Comparison of ENCODE assay signal across 16 cellular contexts in genomic region chr17:80965606-80966005, GRCh38. TPM values are rescaled to one million over a fixed set of nuclear protein-coding genes. Genes with fewer than 3 reads are reported as not detected.
DNase-seq lines count a peak whose midpoint lies in the region; TF ChIP-seq lines count a peak whose summit lies in the region.
"Had no signal": no experiment of that assay in that cellular context is flagged by ENCODE, and none has a peak within 500 bp of the region (broad histone marks: within the 10 kb centered on the region; RNA-seq: fewer than 3 reads in every experiment).

No MANE protein-coding gene starts in this region.

- H3K36me3 Mint-ChIP-seq in endothelial cell (ENCODE audit: low read depth, unreplicated experiment) (peaks cover 5% of the 10 kb centered on the region), neural progenitor cell (peaks cover 4% of the 10 kb centered on the region)

- DNase-seq in GM06990 (ENCODE audit: extremely low read depth, insufficient read length), result peak; percentile 8
- no peak for DNase-seq in RWPE1 (ENCODE audit: low spot score)
- DNase-seq in endothelial cell (ENCODE audit: low spot score), result no peak
- DNase-seq in neural progenitor cell (ENCODE audit: low spot score), result no peak
- DNase-seq in SK-N-SH, result no peak
- no peak for DNase-seq in kidney tubule cell (ENCODE audit: low spot score)
- DNase-seq in posterior vena cava (ENCODE audit: low spot score), result no peak
- DNase-seq in DMS79 (lab: John Stamatoyannopoulos, UW), result no peak
- DNase-seq: CD8-positive, alpha-beta memory T cell; HFFc6; NCI-H1092 treated with DMSO at 0.1 percent for 48 hours; NCI-H2081; NCI-H446 treated with DMSO at 0.1 percent for 48 hours; NCI-H69; Peyer's patch had no signal

- H3K4me2 ChIP-seq in neural progenitor cell (no peak overlapping the region), SK-N-SH (no peak overlapping the region)
- H3K4me2 ChIP-seq: BLaER1 treated with 17β-estradiol and CSF1 and Interleukin-3, amounts not matched to agents 10 nM and 100 nM had no signal

- POLR2A ChIA-PET in RWPE1 (lab: Yijun Ruan, JAX; ENCODE audit: low non-redundant PET), result no interaction called here
- POLR2A ChIA-PET in SK-N-SH (lab: Yijun Ruan, JAX), result interaction anchor here (0.5 kb wide), 2 partner anchors 667 to 1278 kb away, joined by 4 read pairs; no protein-coding TSS in a partner anchor

- no peaks in the 10 kb centered on the region for H3K4me1 Mint-ChIP-seq in endothelial cell (ENCODE audit: unreplicated experiment)
- peaks cover 22% of the 10 kb centered on the region for H3K4me1 Mint-ChIP-seq in neural progenitor cell

- H3K27ac ChIP-seq in RWPE1, result peak overlapping the region; percentile 19; the same call in 1 of the 2 replicates
- no peak overlapping the region for H3K27ac ChIP-seq in neural progenitor cell
- H3K27ac ChIP-seq in SK-N-SH (ENCODE audit: low read depth in 2 of 2, low read length in 1 of 2), result no peak overlapping the region
- H3K27ac ChIP-seq: BLaER1 treated with 17β-estradiol and CSF1 and Interleukin-3, amounts not matched to agents 10 nM and 100 nM; Peyer's patch had no signal

- H3F3A ChIP-seq in neural progenitor cell (ENCODE audit: low read depth) (no peaks in the 10 kb centered on the region), SK-N-SH (replicated peaks; ENCODE audit: insufficient read depth) (peaks cover 4% of the 10 kb centered on the region)

- CTCF ChIA-PET in RWPE1 (lab: Yijun Ruan, JAX) (no interaction called here), SK-N-SH (lab: Yijun Ruan, JAX) (interaction anchor here (1.0 to 2.7 kb wide), 4 partner anchors 21 to 539 kb away, joined by 3 to 8 read pairs (median 5); no protein-coding TSS in a partner anchor)

- peaks cover 5% of the 10 kb centered on the region for H3K36me3 ChIP-seq in GM06990 (ENCODE audit: control insufficient read depth, insufficient read depth, low read length)
- H3K36me3 ChIP-seq in neural progenitor cell, result no peaks in the 10 kb centered on the region
- H3K36me3 ChIP-seq in SK-N-SH (replicated peaks in 1 of 2; ENCODE audit: control insufficient read depth in 1 of 2, insufficient read depth in 2 of 2, low read length in 1 of 2), result peaks cover 0 to 15% of the 10 kb centered on the region in 2 experiments

- H4K20me1 ChIP-seq in neural progenitor cell (ENCODE audit: low read depth) (no peaks in the 10 kb centered on the region), SK-N-SH (ENCODE audit: insufficient read depth) (no peaks in the 10 kb centered on the region)

- H2AFZ ChIP-seq in neural progenitor cell (replicated peaks) (no peak overlapping the region), SK-N-SH (ENCODE audit: low read depth) (no peak overlapping the region)

- TF ChIP-seq RAD21 in SK-N-SH (IDR thresholded peaks at IDR 0.05; ENCODE audit: low read length), result no peak

- peak overlapping the region; percentile 23 for H3K27ac Mint-ChIP-seq in endothelial cell (ENCODE audit: unreplicated experiment)
- H3K27ac Mint-ChIP-seq in neural progenitor cell, result peak overlapping the region; percentile 10
- H3K27ac Mint-ChIP-seq: HFFc6 had no signal

- H3K27me3 Mint-ChIP-seq in endothelial cell (ENCODE audit: unreplicated experiment) (peaks cover 10% of the 10 kb centered on the region), neural progenitor cell (ENCODE audit: insufficient read depth, low read depth) (peaks cover 6% of the 10 kb centered on the region)
- H3K27me3 Mint-ChIP-seq: CD8-positive, alpha-beta memory T cell had no signal

- no peak overlapping the region for H3K9ac ChIP-seq in neural progenitor cell
- no peak overlapping the region for H3K9ac ChIP-seq in SK-N-SH
- H3K9ac ChIP-seq: BLaER1 treated with 17β-estradiol and CSF1 and Interleukin-3, amounts not matched to agents 10 nM and 100 nM had no signal

- no peak overlapping the region for H3K4me3 ChIP-seq in GM06990 (replicated peaks; ENCODE audit: low read depth, low read length)
- no peak overlapping the region for H3K4me3 ChIP-seq in neural progenitor cell
- H3K4me3 ChIP-seq in SK-N-SH (ENCODE audit: low read depth in 2 of 2, low read length in 1 of 2), result no peak overlapping the region
- H3K4me3 ChIP-seq: BLaER1 treated with 17β-estradiol and CSF1 and Interleukin-3, amounts not matched to agents 10 nM and 100 nM; Peyer's patch had no signal

- no peaks in the 10 kb centered on the region for H3K9me2 ChIP-seq in SK-N-SH

- no peak for TF ChIP-seq CTCF in GM06990 (IDR thresholded peaks at IDR 0.05; ENCODE audit: insufficient read depth, low read length, poor library complexity, severe bottlenecking)
- TF ChIP-seq CTCF in RWPE1 (conservative IDR thresholded peaks at IDR 0.05; ENCODE audit: low read depth), result no peak
- no peak for TF ChIP-seq CTCF in endothelial cell (IDR thresholded peaks at IDR 0.05; ENCODE audit: unreplicated experiment)
- no peak for TF ChIP-seq CTCF in neural progenitor cell (IDR thresholded peaks at IDR 0.05)
- TF ChIP-seq CTCF in SK-N-SH (IDR thresholded peaks at IDR 0.05), result no peak

- no peaks in the 10 kb centered on the region for H3K9me3 ChIP-seq in neural progenitor cell (ENCODE audit: low read depth)
- no peaks in the 10 kb centered on the region for H3K9me3 ChIP-seq in SK-N-SH
- H3K9me3 ChIP-seq: BLaER1 treated with 17β-estradiol and CSF1 and Interleukin-3, amounts not matched to agents 10 nM and 100 nM; Peyer's patch had no signal

- H3K4me3 Mint-ChIP-seq in endothelial cell (ENCODE audit: unreplicated experiment) (no peak overlapping the region), neural progenitor cell (peak overlapping the region; percentile 31)
- H3K4me3 Mint-ChIP-seq: CD8-positive, alpha-beta memory T cell; HFFc6 had no signal

- 87% methylated on average over 17 of the region's 21 CpGs for WGBS in SK-N-SH (ENCODE audit: low lambda C conversion rate)

- no peaks in the 10 kb centered on the region for H3K27me3 ChIP-seq in GM06990 (replicated peaks; ENCODE audit: control insufficient read depth, insufficient read depth, low read length)
- H3K27me3 ChIP-seq in neural progenitor cell, result no peaks in the 10 kb centered on the region
- no peaks in the 10 kb centered on the region for H3K27me3 ChIP-seq in SK-N-SH (ENCODE audit: insufficient read depth)
- H3K27me3 ChIP-seq: Peyer's patch had no signal

- no peaks in the 10 kb centered on the region for H3K9me3 Mint-ChIP-seq in endothelial cell (ENCODE audit: unreplicated experiment)
- H3K9me3 Mint-ChIP-seq in neural progenitor cell, result no peaks in the 10 kb centered on the region
- H3K9me3 Mint-ChIP-seq: CD8-positive, alpha-beta memory T cell; HFFc6 had no signal

- H3K4me1 ChIP-seq in neural progenitor cell (peaks cover 21% of the 10 kb centered on the region), SK-N-SH (ENCODE audit: control insufficient read depth in 1 of 2, insufficient read depth in 2 of 2, low read depth in 1 of 2, low read length in 1 of 2) (peaks cover 9 to 37% of the 10 kb centered on the region in 2 experiments; a peak in 2 of 4 replicates)

- intact Hi-C loops in posterior vena cava (cut with DNase I), result no loop called here

- no peak for TF ChIP-seq EP300 in SK-N-SH (IDR thresholded peaks at IDR 0.05; ENCODE audit: borderline replicate concordance in 1 of 2, low read depth in 1 of 2, low read length in 1 of 2)

- H3K79me2 ChIP-seq in neural progenitor cell (ENCODE audit: low read depth), result no peaks in the 10 kb centered on the region
- no peaks in the 10 kb centered on the region for H3K79me2 ChIP-seq in SK-N-SH (ENCODE audit: insufficient read depth)

TF ChIP-seq in SK-N-SH, 30 proteins besides CTCF, POLR2A, EP300 and RAD21:
- TF ChIP-seq MXI1 (IDR thresholded peaks at IDR 0.05; ENCODE audit: low read depth, low read length), result no peak
- TF ChIP-seq USF1 (IDR thresholded peaks at IDR 0.05; ENCODE audit: borderline replicate concordance, low read depth), result no peak
- TF ChIP-seq FOXJ3 (CRISPR knock-in tag; IDR thresholded peaks at IDR 0.05), result no peak
- no peak for TF ChIP-seq JUND (IDR thresholded peaks at IDR 0.05)
- TF ChIP-seq TEAD4 (IDR thresholded peaks at IDR 0.05; ENCODE audit: borderline replicate concordance, insufficient read depth), result no peak
- no peak for TF ChIP-seq NRF1 (IDR thresholded peaks at IDR 0.05; ENCODE audit: low read depth, low read length)
- TF ChIP-seq RXRA (IDR thresholded peaks at IDR 0.05; ENCODE audit: borderline replicate concordance, low read depth), result no peak
- TF ChIP-seq GATA2 (CRISPR knock-in tag; IDR thresholded peaks at IDR 0.05), result no peak
- TF ChIP-seq, protein P1, sequence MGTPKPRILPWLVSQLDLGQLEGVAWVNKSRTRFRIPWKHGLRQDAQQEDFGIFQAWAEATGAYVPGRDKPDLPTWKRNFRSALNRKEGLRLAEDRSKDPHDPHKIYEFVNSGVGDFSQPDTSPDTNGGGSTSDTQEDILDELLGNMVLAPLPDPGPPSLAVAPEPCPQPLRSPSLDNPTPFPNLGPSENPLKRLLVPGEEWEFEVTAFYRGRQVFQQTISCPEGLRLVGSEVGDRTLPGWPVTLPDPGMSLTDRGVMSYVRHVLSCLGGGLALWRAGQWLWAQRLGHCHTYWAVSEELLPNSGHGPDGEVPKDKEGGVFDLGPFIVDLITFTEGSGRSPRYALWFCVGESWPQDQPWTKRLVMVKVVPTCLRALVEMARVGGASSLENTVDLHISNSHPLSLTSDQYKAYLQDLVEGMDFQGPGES (IDR thresholded peaks at IDR 0.05; ENCODE audit: low read depth, low read length), result no peak
- no peak for TF ChIP-seq SMC3 (IDR thresholded peaks at IDR 0.05; ENCODE audit: low read depth, low read length)

RNA-seq across cellular contexts. Expression of gene CHMP6, which starts 26.0 kb away (rescaled TPM):
- total RNA-seq in endothelial cell (ENCODE audit: unreplicated experiment) (34.3 TPM), neural progenitor cell (ENCODE audit: low replicate concordance) (11.5 and 20.9 TPM in 2 replicates), posterior vena cava (10 to 100 TPM; 23.7 to 25.9 TPM)
- 44.1 and 44.3 TPM in 2 replicates for polyA plus RNA-seq in SK-N-SH (2012; rRNA removed)
- polyA plus RNA-seq in SK-N-SH (2012; cell fraction: cytosol; rRNA removed), result 39.4 and 46.0 TPM in 2 replicates
- 24.7 and 32.2 TPM in 2 replicates for polyA plus RNA-seq in SK-N-SH (2012; cell fraction: nucleus; rRNA removed)
